32 cellular contexts compared by ENCODE assay signal in genomic region chr20:22915512-22915911, GRCh38.
A peak's percentile ranks its signal among the peaks of the same experiment; 100 is the strongest.
DNase-seq lines count a peak whose midpoint lies in the region; ATAC-seq, FAIRE-seq and TF ChIP-seq lines count a peak whose summit lies in the region.
"Had no signal": no experiment of that assay in that cellular context is flagged by ENCODE, and none has a peak within 500 bp of the region (broad histone marks: within the 10 kb centered on the region; RNA-seq: fewer than 3 reads in every experiment).

No MANE protein-coding gene starts in this region.

- no peaks in the 10 kb centered on the region for H3K9me3 ChIP-seq in A549
- peaks cover 13% of the 10 kb centered on the region for H3K9me3 ChIP-seq in endodermal cell (ENCODE audit: control insufficient read depth, low read length)
- no peaks in the 10 kb centered on the region for H3K9me3 ChIP-seq in small intestine (ENCODE audit: control insufficient read depth, low read depth)
- H3K9me3 ChIP-seq: BE2C, Caco-2 had no signal

- FAIRE-seq in A549 (lab: Jason Lieb, UNC) (no peak), small intestine (lab: Jason Lieb, UNC) (peak; percentile 59)
- FAIRE-seq: A204.1, D721Med had no signal

- DNase-seq in A549 (ENCODE audit: low read depth in 1 of 2, low spot score in 1 of 2) (no peak), endodermal cell (no peak), small intestine (no peak), activated T-cell treated with anti-CD3 and anti-CD28 coated beads for 4 hours (no peak)
- no peak for DNase-seq in activated CD4-positive, alpha-beta T cell treated with anti-CD3 and anti-CD28 coated beads, Interleukin-2, amount 50 U/mL, for 4 hours
- DNase-seq: 8988T; ACHN; AML-193; BE2C; C1 segment of cervical spinal cord; Caco-2; Calu3; CD4-positive, alpha-beta memory T cell; CD4-positive, alpha-beta T cell; CD4-positive, CD25-positive, alpha-beta regulatory T cell; CD8-positive, alpha-beta memory T cell; CD8-positive, alpha-beta T cell; COR-L47; DMS 273 treated with DMSO at 0.1 percent for 48 hours; DMS153; DMS53; DMS79; DMS79 treated with DMSO at 0.1 percent for 48 hours; EL had no signal

- no peak overlapping the region for H3K4me3 ChIP-seq in A549
- peak overlapping the region; percentile 18 for H3K4me3 ChIP-seq in endodermal cell (ENCODE audit: low read length)
- H3K4me3 ChIP-seq in small intestine (ENCODE audit: low read depth in 1 of 2, low read length in 2 of 2), result no peak overlapping the region
- H3K4me3 ChIP-seq: BLaER1; BLaER1 treated with 17β-estradiol and CSF1 and Interleukin-3, amounts not matched to agents 10 nM and 100 nM had no signal

- H3K27me3 ChIP-seq in endodermal cell (ENCODE audit: control insufficient read depth, insufficient read depth, low read length, poor library complexity, severe bottlenecking) (no peaks in the 10 kb centered on the region), small intestine (ENCODE audit: control insufficient read depth in 2 of 2, insufficient read depth in 2 of 2, low read length in 2 of 2) (no peaks in the 10 kb centered on the region)
- H3K27me3 ChIP-seq: BE2C, BLaER1 had no signal

- H3K9me3 Mint-ChIP-seq in endodermal cell, result peaks cover 25% of the 10 kb centered on the region

- H3K36me3 ChIP-seq in endodermal cell (ENCODE audit: control insufficient read depth, insufficient read depth, low read length) (no peaks in the 10 kb centered on the region), small intestine (ENCODE audit: control insufficient read depth in 2 of 2, insufficient read depth in 2 of 2, low read length in 2 of 2) (no peaks in the 10 kb centered on the region)
- H3K36me3 ChIP-seq: BE2C; BLaER1; BLaER1 treated with 17β-estradiol and CSF1 and Interleukin-3, amounts not matched to agents 10 nM and 100 nM had no signal

- POLR2A ChIA-PET in A549 (lab: Yijun Ruan, JAX), result no interaction called here

- TF ChIP-seq POLR2A in A549 (IDR thresholded peaks at IDR 0.05; ENCODE audit: low read length), result no peak

- TF ChIP-seq EP300 in A549 (IDR thresholded peaks at IDR 0.05), result no peak

- no peak overlapping the region for H3K4me2 ChIP-seq in A549
- H3K4me2 ChIP-seq: BLaER1; BLaER1 treated with 17β-estradiol and CSF1 and Interleukin-3, amounts not matched to agents 10 nM and 100 nM had no signal

- no peak overlapping the region for H3K27ac Mint-ChIP-seq in endodermal cell
- H3K27ac Mint-ChIP-seq: B cell; CD14-positive monocyte; CD4-positive, alpha-beta memory T cell; CD4-positive, alpha-beta T cell; CD4-positive, CD25-positive, alpha-beta regulatory T cell; CD8-positive, alpha-beta memory T cell; CD8-positive, alpha-beta T cell had no signal

- 0 out of 3 replicates have a peak, but pooled peaks cover 8% of the 10 kb centered on the region for H3K4me1 ChIP-seq in A549
- H3K4me1 ChIP-seq in endodermal cell (ENCODE audit: control insufficient read depth, insufficient read depth, low read length), result no peaks in the 10 kb centered on the region
- no peaks in the 10 kb centered on the region for H3K4me1 ChIP-seq in small intestine (ENCODE audit: control insufficient read depth in 2 of 2, insufficient read depth in 1 of 2, low read depth in 1 of 2, low read length in 1 of 2)
- H3K4me1 ChIP-seq: BE2C had no signal

- WGBS in A549 (ENCODE audit: missing lambda C conversion rate), result 64% methylated on average over 2 of the region's 2 CpGs
- WGBS in endodermal cell (ENCODE audit: insufficient coverage in 1 of 2, insufficient read length in 1 of 2), 2 experiments, result 85 to 100% methylated on average over 1 to 2 of the region's 2 CpGs
- 76 to 88% (median 78%) methylated on average over 2 of the region's 2 CpGs for WGBS in small intestine, 3 donors

- H3K9ac ChIP-seq in endodermal cell (ENCODE audit: extremely low read depth, low read length, poor library complexity, severe bottlenecking), result no peak overlapping the region
- H3K9ac ChIP-seq: BLaER1; BLaER1 treated with 17β-estradiol and CSF1 and Interleukin-3, amounts not matched to agents 10 nM and 100 nM had no signal

- H3K27ac ChIP-seq in A549 (no peak overlapping the region), endodermal cell (ENCODE audit: low read depth, low read length) (no peak overlapping the region), small intestine (ENCODE audit: low read depth in 1 of 2, low read length in 1 of 2) (no peak overlapping the region)
- H3K27ac ChIP-seq: 22Rv1; BLaER1; BLaER1 treated with 17β-estradiol and CSF1 and Interleukin-3, amounts not matched to agents 10 nM and 100 nM had no signal

- peaks cover 14% of the 10 kb centered on the region for H3K4me1 Mint-ChIP-seq in endodermal cell
- H3K4me1 Mint-ChIP-seq: B cell; CD14-positive monocyte; CD4-positive, alpha-beta memory T cell; CD4-positive, CD25-positive, alpha-beta regulatory T cell; CD8-positive, alpha-beta memory T cell had no signal

- no peak overlapping the region for H3K4me3 Mint-ChIP-seq in endodermal cell
- H3K4me3 Mint-ChIP-seq: B cell; CD4-positive, alpha-beta memory T cell; CD4-positive, alpha-beta T cell; CD4-positive, CD25-positive, alpha-beta regulatory T cell; CD8-positive, alpha-beta memory T cell; CD8-positive, alpha-beta T cell had no signal

- CTCF ChIA-PET in A549 (lab: Yijun Ruan, JAX), result interaction anchor here (1.0 to 1.3 kb wide), 3 partner anchors 17 to 425 kb away, joined by 3 to 4 read pairs (median 4); no protein-coding TSS in a partner anchor

- no peak for TF ChIP-seq RAD21 in A549 (conservative IDR thresholded peaks at IDR 0.05 in 1 of 2, IDR thresholded peaks at IDR 0.05 in 1 of 2)

- ATAC-seq in A549 (no peak), HG03039 (IDR thresholded peaks at IDR 0.05; ENCODE audit: unreplicated experiment) (no peak)
- ATAC-seq: CD8-positive, alpha-beta T cell had no signal

- TF ChIP-seq CTCF in A549 (IDR thresholded peaks at IDR 0.05) (no peak), endodermal cell (conservative IDR thresholded peaks at IDR 0.05) (no peak)

- H3K36me3 Mint-ChIP-seq in endodermal cell (ENCODE audit: low read depth), result no peaks in the 10 kb centered on the region
- H3K36me3 Mint-ChIP-seq: CD14-positive monocyte; CD4-positive, alpha-beta memory T cell; CD4-positive, CD25-positive, alpha-beta regulatory T cell; CD8-positive, alpha-beta memory T cell; CD8-positive, alpha-beta T cell had no signal

- no peaks in the 10 kb centered on the region for H3K27me3 Mint-ChIP-seq in endodermal cell (ENCODE audit: insufficient read depth)
- H3K27me3 Mint-ChIP-seq: CD4-positive, alpha-beta T cell; CD4-positive, CD25-positive, alpha-beta regulatory T cell; CD8-positive, alpha-beta memory T cell had no signal

TF ChIP-seq in A549, 52 proteins besides CTCF, POLR2A, EP300 and RAD21:
- TF ChIP-seq KDM1A (IDR thresholded peaks at IDR 0.05; ENCODE audit: low read depth), result no peak
- TF ChIP-seq CBX8 (IDR thresholded peaks at IDR 0.05), result 0 out of 2 replicates have a peak, but pooled peaks have one; percentile 69
- peak; percentile 92 for TF ChIP-seq RNF2 (IDR thresholded peaks at IDR 0.05; ENCODE audit: borderline replicate concordance, low read depth)
